In the genomic region with DNA sequence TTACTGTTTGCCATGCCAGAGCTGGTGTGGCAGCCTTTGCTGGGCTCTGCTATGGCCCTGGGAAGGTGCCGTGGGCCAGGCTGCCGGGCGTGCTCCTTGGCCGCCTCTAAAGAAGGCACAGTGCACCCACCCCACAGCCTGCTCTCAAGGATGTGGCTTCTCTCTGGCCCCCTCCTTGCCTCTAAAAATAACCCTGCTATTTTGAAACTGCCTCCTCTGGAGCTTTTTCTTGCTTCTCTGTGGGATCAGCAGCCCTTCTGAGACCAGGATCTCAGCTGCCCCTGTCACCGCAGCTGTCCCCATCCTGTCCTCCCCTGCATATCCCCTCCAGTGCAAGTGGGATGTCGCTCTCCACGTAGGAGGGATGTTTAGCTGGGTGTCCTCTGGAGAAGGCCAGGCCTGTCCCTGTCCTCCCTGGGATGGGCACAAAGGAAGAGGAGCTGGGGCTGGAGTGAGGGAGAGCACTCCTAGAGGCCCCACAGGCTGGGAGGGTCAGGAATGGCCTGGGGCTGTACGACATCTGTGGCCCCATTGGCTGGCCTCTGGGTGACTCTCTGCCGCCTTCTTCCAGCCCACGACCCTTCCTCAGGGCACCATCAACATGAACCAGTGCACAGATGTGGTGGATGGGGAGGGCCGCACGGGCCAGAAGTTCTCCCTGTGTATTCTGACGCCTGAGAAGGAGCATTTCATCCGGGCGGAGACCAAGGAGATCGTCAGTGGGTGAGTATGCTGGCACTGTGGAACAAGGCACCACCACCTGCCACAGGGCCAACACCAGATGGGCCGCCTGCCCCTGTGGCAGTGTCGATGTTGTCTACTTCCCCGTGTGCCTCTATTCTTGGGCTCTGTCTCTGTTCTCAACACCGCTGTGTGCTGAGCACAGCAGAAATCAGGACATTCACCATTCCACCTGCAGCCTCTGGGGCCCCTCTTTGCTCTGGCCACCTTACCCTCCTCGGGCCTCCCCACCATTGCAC, we compare ENCODE assay signal across 1 cellular context.
TF ChIP-seq lines count a peak whose summit lies in the region.

No MANE protein-coding gene starts in this region.

TF ChIP-seq in HepG2, 621 proteins besides CTCF, POLR2A, EP300 and RAD21 (continued from another document):
- no peak for TF ChIP-seq THYN1 (CRISPR knock-in tag; IDR thresholded peaks at IDR 0.05; ENCODE audit: borderline replicate concordance, low read depth)
- no peak for TF ChIP-seq SATB2 (CRISPR knock-in tag; IDR thresholded peaks at IDR 0.05)
- no peak for TF ChIP-seq ZNF691 (CRISPR knock-in tag; IDR thresholded peaks at IDR 0.05; ENCODE audit: borderline replicate concordance, low read depth)
- TF ChIP-seq ATF3 (CRISPR knock-in tag; IDR thresholded peaks at IDR 0.05), result no peak
- no peak for TF ChIP-seq MXI1 (IDR thresholded peaks at IDR 0.05; ENCODE audit: borderline replicate concordance, low read depth, low read length)
- TF ChIP-seq PAXIP1 (CRISPR knock-in tag; conservative IDR thresholded peaks at IDR 0.05), result no peak
- no peak for TF ChIP-seq ZNF558 (CRISPR knock-in tag; IDR thresholded peaks at IDR 0.05; ENCODE audit: borderline replicate concordance)
- no peak for TF ChIP-seq KAT2B (IDR thresholded peaks at IDR 0.05; ENCODE audit: borderline replicate concordance, low read depth, low read length)
- TF ChIP-seq ZNF83 (CRISPR knock-in tag; IDR thresholded peaks at IDR 0.05; ENCODE audit: borderline replicate concordance), result no peak
- TF ChIP-seq SMAD3 (CRISPR knock-in tag; IDR thresholded peaks at IDR 0.05), result no peak
- TF ChIP-seq RBM39 (IDR thresholded peaks at IDR 0.05; ENCODE audit: low read depth, low read length, poor library complexity, severe bottlenecking), result no peak
- TF ChIP-seq RFX1 (IDR thresholded peaks at IDR 0.05), result no peak
- no peak for TF ChIP-seq ZNF24 (IDR thresholded peaks at IDR 0.05)
- no peak for TF ChIP-seq PRPF4 (IDR thresholded peaks at IDR 0.05; ENCODE audit: low read depth, low read length, poor library complexity, severe bottlenecking)
- no peak for TF ChIP-seq PHF20 (CRISPR knock-in tag; IDR thresholded peaks at IDR 0.05)
